ENCODE assay signal across 14 cellular contexts in genomic region chr5:123094919-123095693, GRCh38. TPM values are rescaled to one million over a fixed set of nuclear protein-coding genes. Genes with fewer than 3 reads are reported as not detected.
DNase-seq lines count a peak whose midpoint lies in the region; ATAC-seq and TF ChIP-seq lines count a peak whose summit lies in the region.
"Had no signal": no experiment of that assay in that cellular context is flagged by ENCODE, and none has a peak within 500 bp of the region (broad histone marks: within the 10 kb centered on the region; RNA-seq: fewer than 3 reads in every experiment).

No MANE protein-coding gene starts in this region.

- no peak overlapping the region for H2AK5ac ChIP-seq in trophoblast cell (ENCODE audit: low read length)

- H4K8ac ChIP-seq in trophoblast cell (ENCODE audit: low read depth, low read length), result peak overlapping the region; percentile 49

- no peak for TF ChIP-seq POLR2A in prostate gland (IDR thresholded peaks at IDR 0.05)

- peak overlapping the region; percentile 67 for H3K4me2 ChIP-seq in trophoblast cell (ENCODE audit: low read length)

- peaks cover 69% of the 10 kb centered on the region for H3K27me3 ChIP-seq in WERI-Rb-1 (ENCODE audit: insufficient read depth, low read depth, severe bottlenecking)
- peaks cover 97% of the 10 kb centered on the region for H3K27me3 ChIP-seq in iPS-15b (ENCODE audit: control insufficient read depth, insufficient read depth, low read length)
- peaks cover 65% of the 10 kb centered on the region for H3K27me3 ChIP-seq in trophoblast cell (ENCODE audit: insufficient read depth, low read length)
- H3K27me3 ChIP-seq in prostate gland (replicated peaks; ENCODE audit: insufficient read depth), result peaks cover 38% of the 10 kb centered on the region

- H3K79me2 ChIP-seq in trophoblast cell (ENCODE audit: control insufficient read depth, insufficient read depth, low read length, poor library complexity), result peaks cover 1% of the 10 kb centered on the region

- H2AFZ ChIP-seq in trophoblast cell (ENCODE audit: insufficient read depth, low read length, poor library complexity), result peak overlapping the region; percentile 52

- DNase-seq in Daoy (ENCODE audit: low read depth) (peak; percentile 29), WERI-Rb-1 (no peak), trophoblast cell (no peak), prostate gland (ENCODE audit: low spot score) (no peak), GM10266 (ENCODE audit: extremely low spot score) (no peak)
- DNase-seq in stimulated activated CD4-positive, alpha-beta T cell treated with anti-CD3 and anti-CD28 coated beads, Interleukin-2, amount 100 ng/mL, for 24 hours, result no peak
- DNase-seq: DND-41; NCI-H1694; NCI-H774; stimulated activated CD4-positive, alpha-beta T cell treated with anti-CD3 and anti-CD28 coated beads, Interleukin-4, amount 100 ng/mL, for 4 hours; stimulated activated naive CD8-positive, alpha-beta T cell treated with anti-CD3 and anti-CD28 coated beads, Interleukin-15, Interleukin-2, amounts not matched to agents 100 U/mL and 50 U/mL, for 24 hours had no signal

- H3K79me1 ChIP-seq in trophoblast cell (ENCODE audit: low read length), result peaks cover 8% of the 10 kb centered on the region

- H2BK5ac ChIP-seq in trophoblast cell (ENCODE audit: low read depth, low read length, poor library complexity), result no peak overlapping the region

- H3K9me3 ChIP-seq in WERI-Rb-1 (ENCODE audit: severe bottlenecking) (no peaks in the 10 kb centered on the region), iPS-15b (ENCODE audit: control insufficient read depth, insufficient read depth, low read length) (no peaks in the 10 kb centered on the region), trophoblast cell (ENCODE audit: insufficient read depth, low read depth, low read length) (peaks cover 1% of the 10 kb centered on the region), prostate gland (no peaks in the 10 kb centered on the region)

- no peak overlapping the region for H4K91ac ChIP-seq in trophoblast cell (ENCODE audit: low read depth, low read length)

- H2BK12ac ChIP-seq in trophoblast cell (ENCODE audit: low read length), result no peak overlapping the region

- no peak for ATAC-seq in GM21576 (IDR thresholded peaks at IDR 0.05; ENCODE audit: unreplicated experiment)
- ATAC-seq: K562; stimulated activated naive CD8-positive, alpha-beta T cell treated with anti-CD3 and anti-CD28 coated beads, Interleukin-15, Interleukin-2, amounts not matched to agents 100 U/mL and 50 U/mL, for 24 hours had no signal

- H3K14ac ChIP-seq in trophoblast cell (ENCODE audit: low read length), result no peak overlapping the region

- H3K4ac ChIP-seq in trophoblast cell (ENCODE audit: low read depth, low read length), result no peak overlapping the region

- H3K36me3 ChIP-seq in WERI-Rb-1 (no peaks in the 10 kb centered on the region), iPS-15b (ENCODE audit: control insufficient read depth, insufficient read depth, low read length) (no peaks in the 10 kb centered on the region), trophoblast cell (ENCODE audit: control insufficient read depth in 1 of 2, insufficient read depth in 2 of 2, low read length in 2 of 2) (no peaks in the 10 kb centered on the region), prostate gland (no peaks in the 10 kb centered on the region)

- H3K4me1 ChIP-seq in iPS-15b (ENCODE audit: control insufficient read depth, insufficient read depth, low read length) (peaks cover 8% of the 10 kb centered on the region), trophoblast cell (ENCODE audit: control insufficient read depth in 1 of 2, insufficient read depth in 2 of 2, low read length in 2 of 2) (peaks cover 13 to 36% of the 10 kb centered on the region in 2 experiments), prostate gland (replicated peaks) (no peaks in the 10 kb centered on the region)

- TF ChIP-seq CTCF in WERI-Rb-1 (IDR thresholded peaks at IDR 0.05; ENCODE audit: low read depth, low read length), result peak; percentile 26; the same call in 1 of the 2 replicates
- TF ChIP-seq CTCF in prostate gland (IDR thresholded peaks at IDR 0.05), result no peak
- TF ChIP-seq CTCF in GM10266 (IDR thresholded peaks at IDR 0.05; ENCODE audit: control insufficient read depth, insufficient read depth, low read depth, missing control alignments), result no peak

- intact Hi-C loops in prostate gland (cut with DNase I), result loop anchor here (5.0 to 10.0 kb wide), 4 partner anchors 62 to 318 kb away; partner anchors contain the start of gene SNX2

- H3K18ac ChIP-seq in trophoblast cell (ENCODE audit: low read length), result no peak overlapping the region

- H3K9ac ChIP-seq in iPS-15b (ENCODE audit: low read depth, low read length), result no peak overlapping the region
- no peak overlapping the region for H3K9ac ChIP-seq in trophoblast cell (ENCODE audit: low read length)

- H3K27ac ChIP-seq in WERI-Rb-1 (no peak overlapping the region), trophoblast cell (ENCODE audit: low read depth, low read length) (no peak overlapping the region), prostate gland (no peak overlapping the region)

- H4K12ac ChIP-seq in trophoblast cell (ENCODE audit: low read depth, low read length), result no peak overlapping the region

- peak overlapping the region; percentile 25; the same call in 1 of the 2 replicates for H3K4me3 ChIP-seq in WERI-Rb-1 (ENCODE audit: low read depth, low read length)
- peak overlapping the region; percentile 59 for H3K4me3 ChIP-seq in iPS-15b (ENCODE audit: low read depth, low read length)
- H3K4me3 ChIP-seq in trophoblast cell (ENCODE audit: low read depth, low read length), result peak overlapping the region; percentile 50
- H3K4me3 ChIP-seq in prostate gland, result no peak overlapping the region
- H3K4me3 ChIP-seq: K562 had no signal

- H2BK120ac ChIP-seq in trophoblast cell (ENCODE audit: insufficient read depth, low read length, poor library complexity), result peak overlapping the region; percentile 5

- H3K23ac ChIP-seq in trophoblast cell (ENCODE audit: low read length), result no peak overlapping the region

- WGBS in trophoblast cell (ENCODE audit: extremely low coverage, insufficient coverage, insufficient read length), result no CpG with 5 or more reads among the region's 63 CpGs
- 21% methylated on average over 60 of the region's 63 CpGs for WGBS in prostate gland

RNA-seq across cellular contexts. Expression of gene PRDM6, which starts 6.1 kb away (rescaled TPM):
- total RNA-seq in Daoy (2014; rRNA removed; shearing (Covaris generic)), result 0.21 and 1.3 TPM in 2 replicates
- 1.8 and 2.2 TPM in 2 replicates for polyA plus RNA-seq in trophoblast cell (2013)
- 1 to 10 TPM in 1 of 2 donors, under 1 TPM in 1; 0.96 to 2.1 TPM for total RNA-seq in prostate gland

RNA-seq across cellular contexts. Expression of gene PPIC, which starts 58.6 kb away (rescaled TPM):
- total RNA-seq in Daoy (2014; rRNA removed; shearing (Covaris generic)), result 39.4 and 43.2 TPM in 2 replicates
- polyA plus RNA-seq in trophoblast cell (2013), result 37.1 and 38.1 TPM in 2 replicates
- total RNA-seq in prostate gland, result 10 to 100 TPM; 11.5 to 20.9 TPM

Comparison
In these comparisons a context has a peak if more than half of its experiments do, and no peak if none do; other contexts are left out.
1. H3K4me3 ChIP-seq: peak in WERI-Rb-1 (single experiment), iPS-15b (single experiment) and trophoblast cell (single experiment); none in prostate gland (0 of 2).